In the genomic region with DNA sequence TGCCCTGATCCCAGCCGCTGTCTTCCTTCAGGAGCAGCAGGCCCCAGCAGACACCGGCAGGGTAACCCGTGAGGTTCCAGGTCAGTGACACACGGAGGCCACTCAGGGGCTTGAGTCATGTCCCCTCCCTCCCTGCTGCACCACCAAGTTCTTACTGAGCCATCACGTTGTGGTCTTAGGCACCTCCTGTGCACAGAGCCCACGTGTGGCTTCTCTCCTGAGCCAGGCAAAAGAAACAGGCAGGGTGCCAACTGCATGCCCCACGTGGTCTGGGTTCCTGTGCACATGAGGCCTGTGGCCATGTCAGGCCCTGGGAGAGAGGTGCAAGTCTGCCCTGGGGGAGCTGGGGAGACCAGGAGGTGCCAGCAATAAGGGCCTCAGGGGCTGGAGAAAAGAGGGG, we compare ENCODE assay signal across 1 cellular context.
TF ChIP-seq lines count a peak whose summit lies in the region.

No MANE protein-coding gene starts in this region.

TF ChIP-seq in SK-N-SH treated with all-trans-retinoic acid at 6 μM for 48 hours, 23 proteins besides CTCF, POLR2A, EP300 and RAD21 (continued from another document):
- TF ChIP-seq, protein P1, sequence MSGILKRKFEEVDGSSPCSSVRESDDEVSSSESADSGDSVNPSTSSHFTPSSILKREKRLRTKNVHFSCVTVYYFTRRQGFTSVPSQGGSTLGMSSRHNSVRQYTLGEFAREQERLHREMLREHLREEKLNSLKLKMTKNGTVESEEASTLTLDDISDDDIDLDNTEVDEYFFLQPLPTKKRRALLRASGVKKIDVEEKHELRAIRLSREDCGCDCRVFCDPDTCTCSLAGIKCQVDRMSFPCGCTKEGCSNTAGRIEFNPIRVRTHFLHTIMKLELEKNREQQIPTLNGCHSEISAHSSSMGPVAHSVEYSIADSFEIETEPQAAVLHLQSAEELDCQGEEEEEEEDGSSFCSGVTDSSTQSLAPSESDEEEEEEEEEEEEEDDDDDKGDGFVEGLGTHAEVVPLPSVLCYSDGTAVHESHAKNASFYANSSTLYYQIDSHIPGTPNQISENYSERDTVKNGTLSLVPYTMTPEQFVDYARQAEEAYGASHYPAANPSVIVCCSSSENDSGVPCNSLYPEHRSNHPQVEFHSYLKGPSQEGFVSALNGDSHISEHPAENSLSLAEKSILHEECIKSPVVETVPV (CRISPR knock-in tag; IDR thresholded peaks at IDR 0.05) = no peak
